In the genomic region with DNA sequence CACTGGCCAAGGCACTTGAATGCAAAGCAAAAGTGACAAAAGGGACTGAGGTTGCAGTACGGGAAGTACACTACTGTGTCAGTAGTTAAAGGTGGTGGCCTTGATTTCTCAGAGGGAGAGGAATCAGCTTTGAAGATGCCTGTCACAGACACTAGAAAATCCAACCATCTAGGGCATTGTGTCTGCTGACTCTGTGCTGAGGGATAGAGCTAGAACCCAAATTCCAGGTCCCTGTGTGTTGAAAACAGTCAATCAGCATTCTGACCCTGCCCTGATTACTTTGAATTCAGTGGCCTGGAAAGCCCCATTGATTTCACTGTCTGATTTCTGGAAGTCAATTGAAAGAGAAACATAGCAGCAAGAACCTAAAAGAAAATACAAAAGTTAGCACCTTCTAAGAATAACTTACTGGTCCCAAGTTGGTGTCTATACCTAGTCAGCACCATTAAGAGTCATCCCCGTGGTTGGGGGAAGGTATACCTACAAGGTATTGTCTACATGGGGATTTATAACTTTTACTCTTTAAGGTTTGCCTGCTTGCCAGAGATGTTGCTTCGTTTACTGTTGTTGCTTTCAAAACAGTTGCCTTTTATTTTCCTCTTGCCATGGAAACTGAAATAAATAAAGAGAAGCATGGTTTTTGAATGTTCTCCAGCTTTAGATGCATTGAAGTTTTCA, we compare ENCODE assay signal across 9 cellular contexts.
DNase-seq lines count a peak whose midpoint lies in the region; ATAC-seq and TF ChIP-seq lines count a peak whose summit lies in the region.
"Had no signal": no experiment of that assay in that cellular context is flagged by ENCODE, and none has a peak within 500 bp of the region (broad histone marks: within the 10 kb centered on the region; RNA-seq: fewer than 3 reads in every experiment).

No MANE protein-coding gene starts in this region.

- H3K4me1 Mint-ChIP-seq in T-helper 17 cell = peaks cover 22% of the 10 kb centered on the region

- DNase-seq in GM06990 (ENCODE audit: extremely low read depth, insufficient read length) = peak; percentile 47
- DNase-seq in T-helper 17 cell = peak in 2 of 3 donors; percentile 17 to 29
- DNase-seq in fibroblast of pulmonary artery (ENCODE audit: low read depth) = peak; percentile 29
- DNase-seq in GF-D8 (lab: John Stamatoyannopoulos, UW) = no peak
- no peak for DNase-seq in midbrain (lab: John Stamatoyannopoulos, UW)
- no peak for DNase-seq in activated effector memory CD4-positive, alpha-beta T cell treated with anti-CD3 and anti-CD28 coated beads, Interleukin-2, amount 50 U/mL, for 16 hours
- no peak for DNase-seq in dermis blood vessel endothelial cell

- no peaks in the 10 kb centered on the region for H3K27me3 ChIP-seq in GM06990 (replicated peaks; ENCODE audit: control insufficient read depth, insufficient read depth, low read length)

- ATAC-seq in GM21619 (IDR thresholded peaks at IDR 0.05; ENCODE audit: unreplicated experiment) (peak; percentile 33), T-helper 17 cell (peak; percentile 76)
- ATAC-seq: left lobe of liver had no signal

- TF ChIP-seq CTCF in GM06990 (IDR thresholded peaks at IDR 0.05; ENCODE audit: insufficient read depth, low read length, poor library complexity, severe bottlenecking) (no peak), fibroblast of pulmonary artery (IDR thresholded peaks at IDR 0.05; ENCODE audit: low read length, missing control alignments) (no peak)

- H3K4me3 Mint-ChIP-seq in T-helper 17 cell = peak overlapping the region; percentile 78

- H3K27me3 Mint-ChIP-seq in T-helper 17 cell = no peaks in the 10 kb centered on the region

- no peaks in the 10 kb centered on the region for H3K9me3 ChIP-seq in T-helper 17 cell (ENCODE audit: control insufficient read depth, low read length, poor library complexity, severe bottlenecking)

- H3K36me3 ChIP-seq in GM06990 (ENCODE audit: control insufficient read depth, insufficient read depth, low read length) = no peaks in the 10 kb centered on the region

- H3K27ac Mint-ChIP-seq in T-helper 17 cell = peak overlapping the region; percentile 95

- H3K4me3 ChIP-seq in GM06990 (replicated peaks; ENCODE audit: low read depth, low read length) (peak overlapping the region; percentile 24), fibroblast of pulmonary artery (replicated peaks; ENCODE audit: low read depth, low read length) (no peak overlapping the region)

- no peaks in the 10 kb centered on the region for H3K36me3 Mint-ChIP-seq in T-helper 17 cell (ENCODE audit: low read depth)

Comparison
In these comparisons a context has a peak if more than half of its experiments do, and no peak if none do; other contexts are left out.
1. DNase-seq: peak in GM06990 (single experiment), T-helper 17 cell (2 of 3) and fibroblast of pulmonary artery (single experiment); none in GF-D8 (single experiment), midbrain (single experiment), activated effector memory CD4-positive, alpha-beta T cell treated with anti-CD3 and anti-CD28 coated beads, Interleukin-2, amount 50 U/mL, for 16 hours (single experiment) and dermis blood vessel endothelial cell (single experiment).